8 cellular contexts compared by ENCODE assay signal in genomic region chr15:89177633-89178306, GRCh38. TPM values are rescaled to one million over a fixed set of nuclear protein-coding genes. Genes with fewer than 3 reads are reported as not detected.
A peak's percentile ranks its signal among the peaks of the same experiment; 100 is the strongest.
DNase-seq lines count a peak whose midpoint lies in the region; ATAC-seq and TF ChIP-seq lines count a peak whose summit lies in the region.

No MANE protein-coding gene starts in this region.

- TF ChIP-seq CTCF in HFF-Myc (IDR thresholded peaks at IDR 0.05; ENCODE audit: low read depth, low read length, missing control alignments) (peak; percentile 91), Peyer's patch (IDR thresholded peaks at IDR 0.05) (peak; percentile 32 to 84 (median 78)), neural progenitor cell (IDR thresholded peaks at IDR 0.05) (peak; percentile 90)

- no peak overlapping the region for H2AFZ ChIP-seq in neural progenitor cell (replicated peaks)

- H3K4me3 Mint-ChIP-seq in CD4-positive, CD25-positive, alpha-beta regulatory T cell = no peak overlapping the region
- no peak overlapping the region for H3K4me3 Mint-ChIP-seq in activated T-cell treated with anti-CD3 and anti-CD28 coated beads, Interleukin-2, amount 50 U/mL, for 72 hours
- H3K4me3 Mint-ChIP-seq in neural progenitor cell = no peak overlapping the region

- no peaks in the 10 kb centered on the region for H3K9me3 ChIP-seq in CD4-positive, CD25-positive, alpha-beta regulatory T cell (ENCODE audit: control insufficient read depth in 2 of 2, low read length in 2 of 2)
- H3K9me3 ChIP-seq in Peyer's patch = no peaks in the 10 kb centered on the region
- no peaks in the 10 kb centered on the region for H3K9me3 ChIP-seq in neural progenitor cell (ENCODE audit: low read depth)

- H3K9me3 Mint-ChIP-seq in CD4-positive, CD25-positive, alpha-beta regulatory T cell = no peaks in the 10 kb centered on the region
- H3K9me3 Mint-ChIP-seq in activated T-cell treated with anti-CD3 and anti-CD28 coated beads, Interleukin-2, amount 50 U/mL, for 72 hours = no peaks in the 10 kb centered on the region
- no peaks in the 10 kb centered on the region for H3K9me3 Mint-ChIP-seq in neural progenitor cell

- no peak overlapping the region for H3K27ac ChIP-seq in CD4-positive, CD25-positive, alpha-beta regulatory T cell (ENCODE audit: insufficient read depth, low read length, poor library complexity, severe bottlenecking)
- H3K27ac ChIP-seq in Peyer's patch = no peak overlapping the region
- H3K27ac ChIP-seq in neural progenitor cell = no peak overlapping the region

- TF ChIP-seq POLR2A in Peyer's patch (IDR thresholded peaks at IDR 0.05) = no peak

- H3K36me3 Mint-ChIP-seq in CD4-positive, CD25-positive, alpha-beta regulatory T cell = peaks cover 40% of the 10 kb centered on the region
- H3K36me3 Mint-ChIP-seq in activated T-cell treated with anti-CD3 and anti-CD28 coated beads, Interleukin-2, amount 50 U/mL, for 72 hours (ENCODE audit: insufficient read depth in 2 of 2) = peaks cover 0 to 6% of the 10 kb centered on the region in 2 donors
- H3K36me3 Mint-ChIP-seq in neural progenitor cell = peaks cover 3% of the 10 kb centered on the region

- no peaks in the 10 kb centered on the region for H4K20me1 ChIP-seq in neural progenitor cell (ENCODE audit: low read depth)

- H3K79me2 ChIP-seq in neural progenitor cell (ENCODE audit: low read depth) = no peaks in the 10 kb centered on the region

- H3K4me1 ChIP-seq in CD4-positive, CD25-positive, alpha-beta regulatory T cell (ENCODE audit: control insufficient read depth, insufficient read depth, low read length, poor library complexity, severe bottlenecking) = no peaks in the 10 kb centered on the region
- no peaks in the 10 kb centered on the region for H3K4me1 ChIP-seq in Peyer's patch
- no peaks in the 10 kb centered on the region for H3K4me1 ChIP-seq in neural progenitor cell

- no peaks in the 10 kb centered on the region for H3K27me3 ChIP-seq in CD4-positive, CD25-positive, alpha-beta regulatory T cell (ENCODE audit: control insufficient read depth, insufficient read depth, low read length)
- H3K27me3 ChIP-seq in Peyer's patch = no peaks in the 10 kb centered on the region
- H3K27me3 ChIP-seq in neural progenitor cell = no peaks in the 10 kb centered on the region

- peaks cover 6 to 13% (median 7%) of the 10 kb centered on the region in 4 donors for H3K4me1 Mint-ChIP-seq in CD4-positive, CD25-positive, alpha-beta regulatory T cell
- H3K4me1 Mint-ChIP-seq in activated T-cell treated with anti-CD3 and anti-CD28 coated beads, Interleukin-2, amount 50 U/mL, for 72 hours (ENCODE audit: low read depth) = peaks cover 43% of the 10 kb centered on the region
- H3K4me1 Mint-ChIP-seq in neural progenitor cell = peaks cover 8% of the 10 kb centered on the region

- ATAC-seq in CD4-positive, CD25-positive, alpha-beta regulatory T cell (ENCODE audit: low read depth in 2 of 2) = peak in 1 of 2 donors; percentile 34
- peak; percentile 25 for ATAC-seq in activated T-cell treated with anti-CD3 and anti-CD28 coated beads, Interleukin-2, amount 50 U/mL, for 72 hours (replicated peaks in 1 of 2)
- no peak for ATAC-seq in HG02973 (IDR thresholded peaks at IDR 0.05; ENCODE audit: unreplicated experiment)

- no peak overlapping the region for H3K9ac ChIP-seq in neural progenitor cell

- H3K4me2 ChIP-seq in neural progenitor cell = no peak overlapping the region

- H3K36me3 ChIP-seq in CD4-positive, CD25-positive, alpha-beta regulatory T cell (ENCODE audit: control insufficient read depth, insufficient read depth, low read length) = peaks cover 50% of the 10 kb centered on the region
- H3K36me3 ChIP-seq in Peyer's patch (peaks cover 0 to 59% (median 0%) of the 10 kb centered on the region in 3 donors), neural progenitor cell (no peaks in the 10 kb centered on the region)

- H3F3A ChIP-seq in neural progenitor cell (ENCODE audit: low read depth) = no peaks in the 10 kb centered on the region

- peak; percentile 44 to 83 (median 65) for DNase-seq in CD4-positive, CD25-positive, alpha-beta regulatory T cell
- peak; percentile 31 for DNase-seq in HFF-Myc (ENCODE audit: extremely low read depth, low read depth)
- DNase-seq in Peyer's patch = peak in 2 of 3 donors; percentile 20 to 79
- DNase-seq in activated T-cell treated with anti-CD3 and anti-CD28 coated beads, Interleukin-2, amount 50 U/mL, for 72 hours = peak; percentile 68 to 69
- DNase-seq in fibroblast of gingiva (ENCODE audit: low read depth) = peak; percentile 73
- peak; percentile 76 for DNase-seq in neural progenitor cell (ENCODE audit: low spot score)
- peak; percentile 89 for DNase-seq in superior temporal gyrus (ENCODE audit: extremely low spot score)

- H3K27ac Mint-ChIP-seq in CD4-positive, CD25-positive, alpha-beta regulatory T cell = peak overlapping the region in 2 of 3 donors; percentile 52 to 81
- peak overlapping the region; percentile 7 for H3K27ac Mint-ChIP-seq in activated T-cell treated with anti-CD3 and anti-CD28 coated beads, Interleukin-2, amount 50 U/mL, for 72 hours
- peak overlapping the region; percentile 16 for H3K27ac Mint-ChIP-seq in neural progenitor cell

- H3K27me3 Mint-ChIP-seq in CD4-positive, CD25-positive, alpha-beta regulatory T cell = no peaks in the 10 kb centered on the region
- H3K27me3 Mint-ChIP-seq in activated T-cell treated with anti-CD3 and anti-CD28 coated beads, Interleukin-2, amount 50 U/mL, for 72 hours (ENCODE audit: low read depth) = no peaks in the 10 kb centered on the region
- peaks cover 3% of the 10 kb centered on the region for H3K27me3 Mint-ChIP-seq in neural progenitor cell (ENCODE audit: insufficient read depth, low read depth)

- no peak overlapping the region for H3K4me3 ChIP-seq in CD4-positive, CD25-positive, alpha-beta regulatory T cell (ENCODE audit: low read depth, low read length)
- H3K4me3 ChIP-seq in HFF-Myc (replicated peaks; ENCODE audit: low read depth, low read length) = no peak overlapping the region
- no peak overlapping the region for H3K4me3 ChIP-seq in Peyer's patch
- H3K4me3 ChIP-seq in neural progenitor cell = no peak overlapping the region

RNA-seq across cellular contexts. Expression of gene RLBP1, which starts 43.6 kb away (rescaled TPM):
- total RNA-seq in CD4-positive, CD25-positive, alpha-beta regulatory T cell = not detected
- polyA plus RNA-seq in CD4-positive, CD25-positive, alpha-beta regulatory T cell = not detected
- total RNA-seq in Peyer's patch = not detected
- total RNA-seq in activated T-cell treated with anti-CD3 and anti-CD28 coated beads, Interleukin-2, amount 50 U/mL, for 72 hours = under 1 TPM in 1 of 2 donors, not detected in 1; 0.53 TPM
- 1.3 and 2.6 TPM in 2 replicates for total RNA-seq in neural progenitor cell (ENCODE audit: low replicate concordance)

Comparison
In these comparisons a context has a peak if more than half of its experiments do, and no peak if none do; other contexts are left out.
1. DNase-seq: peak in every context shown above with its lines; median percentile 89 in superior temporal gyrus; 76 in neural progenitor cell; 73 in fibroblast of gingiva; 68 in activated T-cell treated with anti-CD3 and anti-CD28 coated beads, Interleukin-2, amount 50 U/mL, for 72 hours; 65 in CD4-positive, CD25-positive, alpha-beta regulatory T cell; 50 in Peyer's patch; 31 in HFF-Myc.
2. H3K27ac Mint-ChIP-seq: peak in every context shown above with its lines; median percentile 66 in CD4-positive, CD25-positive, alpha-beta regulatory T cell; 16 in neural progenitor cell; 7 in activated T-cell treated with anti-CD3 and anti-CD28 coated beads, Interleukin-2, amount 50 U/mL, for 72 hours.